In the genomic region with DNA sequence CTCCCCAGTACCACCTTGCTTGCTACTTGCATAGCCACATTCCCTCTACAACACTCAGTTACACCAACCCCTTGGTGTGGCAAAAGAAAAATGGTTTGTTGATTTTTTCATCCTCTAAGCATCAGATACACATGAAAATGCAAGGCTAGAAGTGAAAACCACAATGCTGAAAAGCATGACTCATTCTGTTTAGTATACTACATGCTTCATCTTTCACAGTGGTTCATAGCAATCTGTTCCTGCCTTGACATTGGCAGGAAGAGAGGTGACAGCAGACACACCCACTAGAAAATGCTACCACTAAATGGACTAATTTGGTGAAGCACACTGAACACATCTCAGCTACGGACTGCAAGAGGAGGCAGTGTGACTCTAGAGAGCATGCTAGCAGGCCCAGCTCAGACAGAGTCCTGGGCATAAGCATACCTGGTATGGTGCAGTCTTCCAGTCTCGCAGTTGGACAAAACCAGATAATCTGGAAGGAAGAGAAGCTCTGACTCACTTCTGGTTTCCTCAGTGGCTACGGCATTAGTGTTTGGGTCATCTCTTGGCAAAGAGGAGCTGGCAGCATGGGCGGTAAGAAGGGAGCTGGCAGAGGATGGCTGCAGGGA, we compare ENCODE assay signal across 9 cellular contexts. TPM values are rescaled to one million over a fixed set of nuclear protein-coding genes. Genes with fewer than 3 reads are reported as not detected.
DNase-seq lines count a peak whose midpoint lies in the region; ATAC-seq, FAIRE-seq and TF ChIP-seq lines count a peak whose summit lies in the region.
"Had no signal": no experiment of that assay in that cellular context is flagged by ENCODE, and none has a peak within 500 bp of the region (broad histone marks: within the 10 kb centered on the region; RNA-seq: fewer than 3 reads in every experiment).

No MANE protein-coding gene starts in this region.

- no peaks in the 10 kb centered on the region; the same call in 2 of the 3 replicates for H3K36me3 Mint-ChIP-seq in GM23338 (ENCODE audit: low read depth)

- H3K36me3 ChIP-seq in GM23338 (ENCODE audit: insufficient read depth) (no peaks in the 10 kb centered on the region), pancreas (no peaks in the 10 kb centered on the region)

- H2AFZ ChIP-seq in GM23338, result no peak overlapping the region

- ATAC-seq in GM21447 (IDR thresholded peaks at IDR 0.05; ENCODE audit: unreplicated experiment) (peak; percentile 96), HG03571 (IDR thresholded peaks at IDR 0.05; ENCODE audit: unreplicated experiment) (peak; percentile 86), GM23338 (no peak), pancreas (no peak)
- ATAC-seq: Panc1 had no signal

- TF ChIP-seq CTCF in cardiac fibroblast (IDR thresholded peaks at IDR 0.05; ENCODE audit: low read depth, low read length) (no peak), GM23338 (conservative IDR thresholded peaks at IDR 0.05; ENCODE audit: low read depth in 2 of 2) (no peak), pancreas (IDR thresholded peaks at IDR 0.05) (no peak)

- H3K27ac ChIP-seq in GM23338 (ENCODE audit: low read depth), result no peak overlapping the region
- no peak overlapping the region for H3K27ac ChIP-seq in pancreas

- intact Hi-C loops in pancreas (cut with DNase I), result no loop called here

- no peaks in the 10 kb centered on the region for H3K9me3 ChIP-seq in pancreas

- no peak overlapping the region for H3K27ac Mint-ChIP-seq in GM23338

- no peaks in the 10 kb centered on the region for H4K20me1 ChIP-seq in GM23338 (replicated peaks; ENCODE audit: insufficient read depth)

- H3K4me3 ChIP-seq in cardiac fibroblast (replicated peaks in 1 of 2; ENCODE audit: low read depth in 2 of 2, low read length in 2 of 2), result no peak overlapping the region
- H3K4me3 ChIP-seq in GM23338, result no peak overlapping the region
- H3K4me3 ChIP-seq in pancreas, result no peak overlapping the region

- H3K4me1 ChIP-seq in GM23338 (ENCODE audit: insufficient read depth) (no peaks in the 10 kb centered on the region), pancreas (no peaks in the 10 kb centered on the region)

- FAIRE-seq in GM12892 (lab: Jason Lieb, UNC), result peak; percentile 80
- no peak for FAIRE-seq in pancreas (lab: Jason Lieb, UNC)

- H3K4me2 ChIP-seq in GM23338, result no peak overlapping the region

- no peaks in the 10 kb centered on the region for H3K9me2 ChIP-seq in GM23338 (ENCODE audit: insufficient read depth)

- peaks cover 2% of the 10 kb centered on the region; the same call in 1 of the 3 replicates for H3K4me1 Mint-ChIP-seq in GM23338

- H3K4me3 Mint-ChIP-seq in GM23338, result no peak overlapping the region

- no peaks in the 10 kb centered on the region for H3K79me2 ChIP-seq in GM23338 (replicated peaks; ENCODE audit: insufficient read depth)

- 76 to 81% methylated on average over 4 of the region's 4 CpGs for WGBS in pancreas, 2 donors

- no peaks in the 10 kb centered on the region for H3K27me3 Mint-ChIP-seq in GM23338 (ENCODE audit: insufficient read depth, low read depth, poor library complexity)

- DNase-seq in GM12892 (ENCODE audit: insufficient read length), result no peak
- peak; percentile 59 to 68 for DNase-seq in cardiac fibroblast (ENCODE audit: low read depth in 2 of 2)
- DNase-seq in NCI-H526 (lab: John Stamatoyannopoulos, UW), result no peak
- DNase-seq in GM23338 (ENCODE audit: low spot score), result no peak
- DNase-seq in pancreas, result no peak
- no peak for DNase-seq in effector CD8-positive, alpha-beta T cell (lab: John Stamatoyannopoulos, UW)

- TF ChIP-seq POLR2A in GM12892 (IDR thresholded peaks at IDR 0.05; ENCODE audit: low read depth, low read length), result no peak

- no peaks in the 10 kb centered on the region for H3F3A ChIP-seq in GM23338 (replicated peaks; ENCODE audit: low read depth)

- H3K9me3 Mint-ChIP-seq in GM23338, result no peaks in the 10 kb centered on the region; the same call in 2 of the 3 replicates

- H3K27me3 ChIP-seq in GM23338 (ENCODE audit: insufficient read depth) (no peaks in the 10 kb centered on the region), pancreas (no peaks in the 10 kb centered on the region)

TF ChIP-seq in GM23338, 12 proteins besides CTCF, POLR2A, EP300 and RAD21:
- TF ChIP-seq EZH2phosphoT487 (IDR thresholded peaks at IDR 0.05; ENCODE audit: unreplicated experiment) (no peak), STAT1 (IDR thresholded peaks at IDR 0.05; ENCODE audit: unreplicated experiment) (no peak), ZNF331 (CRISPR knock-in tag; IDR thresholded peaks at IDR 0.05; ENCODE audit: low read depth) (no peak), JUNB (IDR thresholded peaks at IDR 0.05; ENCODE audit: unreplicated experiment) (no peak), ZNF114 (CRISPR knock-in tag; IDR thresholded peaks at IDR 0.05) (no peak), POLR2AphosphoS5 (IDR thresholded peaks at IDR 0.05; ENCODE audit: low read depth) (no peak), EZH2 (IDR thresholded peaks at IDR 0.05; ENCODE audit: low read depth, unreplicated experiment) (no peak)
- TF ChIP-seq, protein P1, sequence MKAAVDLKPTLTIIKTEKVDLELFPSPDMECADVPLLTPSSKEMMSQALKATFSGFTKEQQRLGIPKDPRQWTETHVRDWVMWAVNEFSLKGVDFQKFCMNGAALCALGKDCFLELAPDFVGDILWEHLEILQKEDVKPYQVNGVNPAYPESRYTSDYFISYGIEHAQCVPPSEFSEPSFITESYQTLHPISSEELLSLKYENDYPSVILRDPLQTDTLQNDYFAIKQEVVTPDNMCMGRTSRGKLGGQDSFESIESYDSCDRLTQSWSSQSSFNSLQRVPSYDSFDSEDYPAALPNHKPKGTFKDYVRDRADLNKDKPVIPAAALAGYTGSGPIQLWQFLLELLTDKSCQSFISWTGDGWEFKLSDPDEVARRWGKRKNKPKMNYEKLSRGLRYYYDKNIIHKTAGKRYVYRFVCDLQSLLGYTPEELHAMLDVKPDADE (IDR thresholded peaks at IDR 0.05), result no peak
- TF ChIP-seq, protein P2, sequence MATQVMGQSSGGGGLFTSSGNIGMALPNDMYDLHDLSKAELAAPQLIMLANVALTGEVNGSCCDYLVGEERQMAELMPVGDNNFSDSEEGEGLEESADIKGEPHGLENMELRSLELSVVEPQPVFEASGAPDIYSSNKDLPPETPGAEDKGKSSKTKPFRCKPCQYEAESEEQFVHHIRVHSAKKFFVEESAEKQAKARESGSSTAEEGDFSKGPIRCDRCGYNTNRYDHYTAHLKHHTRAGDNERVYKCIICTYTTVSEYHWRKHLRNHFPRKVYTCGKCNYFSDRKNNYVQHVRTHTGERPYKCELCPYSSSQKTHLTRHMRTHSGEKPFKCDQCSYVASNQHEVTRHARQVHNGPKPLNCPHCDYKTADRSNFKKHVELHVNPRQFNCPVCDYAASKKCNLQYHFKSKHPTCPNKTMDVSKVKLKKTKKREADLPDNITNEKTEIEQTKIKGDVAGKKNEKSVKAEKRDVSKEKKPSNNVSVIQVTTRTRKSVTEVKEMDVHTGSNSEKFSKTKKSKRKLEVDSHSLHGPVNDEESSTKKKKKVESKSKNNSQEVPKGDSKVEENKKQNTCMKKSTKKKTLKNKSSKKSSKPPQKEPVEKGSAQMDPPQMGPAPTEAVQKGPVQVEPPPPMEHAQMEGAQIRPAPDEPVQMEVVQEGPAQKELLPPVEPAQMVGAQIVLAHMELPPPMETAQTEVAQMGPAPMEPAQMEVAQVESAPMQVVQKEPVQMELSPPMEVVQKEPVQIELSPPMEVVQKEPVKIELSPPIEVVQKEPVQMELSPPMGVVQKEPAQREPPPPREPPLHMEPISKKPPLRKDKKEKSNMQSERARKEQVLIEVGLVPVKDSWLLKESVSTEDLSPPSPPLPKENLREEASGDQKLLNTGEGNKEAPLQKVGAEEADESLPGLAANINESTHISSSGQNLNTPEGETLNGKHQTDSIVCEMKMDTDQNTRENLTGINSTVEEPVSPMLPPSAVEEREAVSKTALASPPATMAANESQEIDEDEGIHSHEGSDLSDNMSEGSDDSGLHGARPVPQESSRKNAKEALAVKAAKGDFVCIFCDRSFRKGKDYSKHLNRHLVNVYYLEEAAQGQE (IDR thresholded peaks at IDR 0.05; ENCODE audit: unreplicated experiment), result no peak

RNA-seq across cellular contexts. Expression of a gene that starts 38.0 kb away (rescaled TPM):
- polyA plus RNA-seq in GM12892 (2012; ENCODE audit: missing spikeins), result 1.4 TPM
- 0.50 and 1.8 TPM in 2 replicates for total RNA-seq in GM23338 (2014; rRNA removed; shearing (Covaris generic))
- polyA plus RNA-seq in GM23338 (2016; fragmentation: Nextera tagmentation; extraction: Ambion mirVana) (0.35 and 0.89 TPM in 2 replicates), pancreas (1 to 10 TPM; 1.2 to 2.7 TPM)
- total RNA-seq in pancreas, result 1 to 10 TPM; 1.2 to 4.0 (median 1.4) TPM

RNA-seq across cellular contexts. Expression of a gene that starts 49.8 kb away (rescaled TPM):
- polyA plus RNA-seq in GM12892 (2012; ENCODE audit: missing spikeins), result 75.2 TPM
- 101 and 120 TPM in 2 replicates for total RNA-seq in GM23338 (2014; rRNA removed; shearing (Covaris generic))
- polyA plus RNA-seq in GM23338 (2016; fragmentation: Nextera tagmentation; extraction: Ambion mirVana) (154 and 165 TPM in 2 replicates), pancreas (10 to 100 TPM; 16.8 to 26.5 TPM)
- 10 to 100 TPM; 16.8 to 31.4 (median 25.0) TPM for total RNA-seq in pancreas

RNA-seq across cellular contexts. Expression of a gene that starts 59.5 kb away (rescaled TPM):
- not detected for polyA plus RNA-seq in GM12892 (2012; ENCODE audit: missing spikeins)
- 0.87 TPM in 1 of 2 replicates, not detected in the other for total RNA-seq in GM23338 (2014; rRNA removed; shearing (Covaris generic))
- polyA plus RNA-seq in GM23338 (2016; fragmentation: Nextera tagmentation; extraction: Ambion mirVana), result not detected in 2 replicates
- total RNA-seq in pancreas, result not detected
- 1 to 10 TPM in 1 of 2 donors, not detected in 1; 1.2 TPM for polyA plus RNA-seq in pancreas

Comparison
In these comparisons a context has a peak if more than half of its experiments do, and no peak if none do; other contexts are left out.
1. DNase-seq: peak in cardiac fibroblast (2 of 2); none in GM12892 (single experiment), NCI-H526 (0 of 2), GM23338 (single experiment), pancreas (0 of 6) and effector CD8-positive, alpha-beta T cell (single experiment).
2. ATAC-seq: peak in GM21447 (single experiment) and HG03571 (single experiment); none in GM23338 (single experiment) and pancreas (0 of 4).